In genomic region chr4:37470243-37470642, GRCh38 we compare ENCODE assay signal across 26 cellular contexts.
"Had no signal": no experiment of that assay in that cellular context is flagged by ENCODE, and none has a peak within 500 bp of the region (broad histone marks: within the 10 kb centered on the region; RNA-seq: fewer than 3 reads in every experiment).

No MANE protein-coding gene starts in this region.

- H3K27me3 ChIP-seq: breast epithelium, sigmoid colon, tibial artery had no signal

- H3K36me3 ChIP-seq: breast epithelium, sigmoid colon, suprapubic skin, tibial artery had no signal

- H3K4me3 ChIP-seq: breast epithelium, psoas muscle, sigmoid colon, suprapubic skin, tibial artery had no signal

- H3K27ac ChIP-seq: breast epithelium, parathyroid adenoma, psoas muscle, sigmoid colon, suprapubic skin, tibial artery had no signal

- ATAC-seq: activated CD4-positive, alpha-beta T cell treated with anti-CD3 and anti-CD28 coated beads for 36 hours; activated CD8-positive, alpha-beta memory T cell treated with anti-CD3 and anti-CD28 coated beads, Interleukin-2, amount 10 ng/mL, durations not matched to agents 7 days and 5 days; activated CD8-positive, alpha-beta T cell treated with anti-CD3 and anti-CD28 coated beads, Interleukin-2, amount 10 ng/mL, durations not matched to agents 7 days and 5 days; activated naive CD8-positive, alpha-beta T cell treated with anti-CD3 and anti-CD28 coated beads, Interleukin-2, amount 50 U/mL, for 24 hours; naive thymus-derived CD8-positive, alpha-beta T cell; psoas muscle; stimulated activated naive B cell treated with anti-CD40 and anti-IgM and Interleukin-4, amounts not matched to agents 10 μg/mL and 1 μg/mL and 100 μg/mL, for 72 hours; T-cell had no signal

- H3K4me1 Mint-ChIP-seq: activated CD4-positive, alpha-beta T cell treated with anti-CD3 and anti-CD28 coated beads for 36 hours; activated CD8-positive, alpha-beta memory T cell treated with anti-CD3 and anti-CD28 coated beads, Interleukin-2, amount 10 ng/mL, durations not matched to agents 7 days and 5 days; activated naive CD4-positive, alpha-beta T cell treated with anti-CD3 and anti-CD28 coated beads, Interleukin-2, amount 50 U/mL, for 24 hours; activated naive CD8-positive, alpha-beta T cell treated with anti-CD3 and anti-CD28 coated beads, Interleukin-2, amount 50 U/mL, for 24 hours; naive thymus-derived CD8-positive, alpha-beta T cell; T-cell had no signal

- H3K27ac Mint-ChIP-seq: activated CD4-positive, alpha-beta T cell treated with anti-CD3 and anti-CD28 coated beads for 36 hours; activated CD8-positive, alpha-beta memory T cell treated with anti-CD3 and anti-CD28 coated beads, Interleukin-2, amount 10 ng/mL, durations not matched to agents 7 days and 5 days; activated CD8-positive, alpha-beta T cell treated with anti-CD3 and anti-CD28 coated beads, Interleukin-2, amount 10 ng/mL, durations not matched to agents 7 days and 5 days; activated naive CD4-positive, alpha-beta T cell treated with anti-CD3 and anti-CD28 coated beads, Interleukin-2, amount 50 U/mL, for 24 hours; activated naive CD8-positive, alpha-beta T cell treated with anti-CD3 and anti-CD28 coated beads, Interleukin-2, amount 50 U/mL, for 24 hours; activated T-helper 2 cell treated with anti-CD3 and anti-CD28 coated beads, Interferon-gamma antibody, Interleukin-2, Interleukin-4, amounts not matched to agents 10 μg/mL and 5 μg/mL and 100 μg/mL, durations not matched to agents 14 hours and 24 hours and 36 hours; naive thymus-derived CD8-positive, alpha-beta T cell; stimulated activated naive B cell treated with anti-CD40 and anti-IgM and Interleukin-4, amounts not matched to agents 10 μg/mL and 1 μg/mL and 100 μg/mL, for 72 hours; T-cell had no signal

- H3K9me3 Mint-ChIP-seq: activated naive CD4-positive, alpha-beta T cell treated with anti-CD3 and anti-CD28 coated beads, Interleukin-2, amount 50 U/mL, for 24 hours; activated naive CD8-positive, alpha-beta T cell treated with anti-CD3 and anti-CD28 coated beads, Interleukin-2, amount 50 U/mL, for 24 hours; activated T-helper 2 cell treated with anti-CD3 and anti-CD28 coated beads, Interferon-gamma antibody, Interleukin-2, Interleukin-4, amounts not matched to agents 10 μg/mL and 5 μg/mL and 100 μg/mL, durations not matched to agents 14 hours and 24 hours and 36 hours; naive thymus-derived CD8-positive, alpha-beta T cell; stimulated activated naive B cell treated with anti-CD40 and anti-IgM and Interleukin-4, amounts not matched to agents 10 μg/mL and 1 μg/mL and 100 μg/mL, for 72 hours; T-cell had no signal

- DNase-seq: activated CD4-positive, alpha-beta T cell treated with anti-CD3 and anti-CD28 coated beads for 36 hours; activated CD4-positive, CD25-positive, alpha-beta regulatory T cell; activated CD8-positive, alpha-beta memory T cell treated with anti-CD3 and anti-CD28 coated beads, Interleukin-2, amount 10 ng/mL, durations not matched to agents 7 days and 5 days; activated CD8-positive, alpha-beta T cell treated with anti-CD3 and anti-CD28 coated beads, Interleukin-2, amount 10 ng/mL, durations not matched to agents 7 days and 5 days; activated naive CD8-positive, alpha-beta T cell treated with anti-CD3 and anti-CD28 coated beads, Interleukin-2, amount 50 U/mL, for 24 hours; activated T-cell treated with anti-CD3 and anti-CD28 coated beads, Interleukin-2, amount 50 U/mL, for 48 hours; amygdala; central memory CD4-positive, alpha-beta T cell; effector memory CD4-positive, alpha-beta T cell; islet precursor cell; mammary epithelial cell; naive thymus-derived CD8-positive, alpha-beta T cell; nucleus accumbens; psoas muscle; sigmoid colon; stimulated activated CD4-positive, alpha-beta T cell treated with anti-CD3 and anti-CD28 coated beads, Interleukin-15, amount 100 ng/mL, for 24 hours; stimulated activated CD4-positive, alpha-beta T cell treated with anti-CD3 and anti-CD28 coated beads, Interleukin-2, amount 100 ng/mL, for 24 hours; stimulated activated naive B cell treated with anti-CD40 and anti-IgM and Interleukin-4, amounts not matched to agents 10 μg/mL and 1 μg/mL and 100 μg/mL, for 72 hours; T-cell; tibial artery had no signal

- H3K4me3 Mint-ChIP-seq: activated CD4-positive, alpha-beta T cell treated with anti-CD3 and anti-CD28 coated beads for 36 hours; activated CD8-positive, alpha-beta memory T cell treated with anti-CD3 and anti-CD28 coated beads, Interleukin-2, amount 10 ng/mL, durations not matched to agents 7 days and 5 days; activated CD8-positive, alpha-beta T cell treated with anti-CD3 and anti-CD28 coated beads, Interleukin-2, amount 10 ng/mL, durations not matched to agents 7 days and 5 days; activated naive CD4-positive, alpha-beta T cell treated with anti-CD3 and anti-CD28 coated beads, Interleukin-2, amount 50 U/mL, for 24 hours; activated naive CD8-positive, alpha-beta T cell treated with anti-CD3 and anti-CD28 coated beads, Interleukin-2, amount 50 U/mL, for 24 hours; naive thymus-derived CD8-positive, alpha-beta T cell; neural crest cell; stimulated activated naive B cell treated with anti-CD40 and anti-IgM and Interleukin-4, amounts not matched to agents 10 μg/mL and 1 μg/mL and 100 μg/mL, for 72 hours; T-cell had no signal

- H3K4me1 ChIP-seq: breast epithelium, psoas muscle, sigmoid colon, suprapubic skin, tibial artery had no signal

- H3K36me3 Mint-ChIP-seq: activated CD8-positive, alpha-beta memory T cell treated with anti-CD3 and anti-CD28 coated beads, Interleukin-2, amount 10 ng/mL, durations not matched to agents 7 days and 5 days; activated naive CD4-positive, alpha-beta T cell treated with anti-CD3 and anti-CD28 coated beads, Interleukin-2, amount 50 U/mL, for 24 hours; naive thymus-derived CD8-positive, alpha-beta T cell; stimulated activated naive B cell treated with anti-CD40 and anti-IgM and Interleukin-4, amounts not matched to agents 10 μg/mL and 1 μg/mL and 100 μg/mL, for 72 hours; T-cell had no signal

- H3K9me3 ChIP-seq: breast epithelium, psoas muscle, sigmoid colon, suprapubic skin, tibial artery had no signal
